In the genomic region with DNA sequence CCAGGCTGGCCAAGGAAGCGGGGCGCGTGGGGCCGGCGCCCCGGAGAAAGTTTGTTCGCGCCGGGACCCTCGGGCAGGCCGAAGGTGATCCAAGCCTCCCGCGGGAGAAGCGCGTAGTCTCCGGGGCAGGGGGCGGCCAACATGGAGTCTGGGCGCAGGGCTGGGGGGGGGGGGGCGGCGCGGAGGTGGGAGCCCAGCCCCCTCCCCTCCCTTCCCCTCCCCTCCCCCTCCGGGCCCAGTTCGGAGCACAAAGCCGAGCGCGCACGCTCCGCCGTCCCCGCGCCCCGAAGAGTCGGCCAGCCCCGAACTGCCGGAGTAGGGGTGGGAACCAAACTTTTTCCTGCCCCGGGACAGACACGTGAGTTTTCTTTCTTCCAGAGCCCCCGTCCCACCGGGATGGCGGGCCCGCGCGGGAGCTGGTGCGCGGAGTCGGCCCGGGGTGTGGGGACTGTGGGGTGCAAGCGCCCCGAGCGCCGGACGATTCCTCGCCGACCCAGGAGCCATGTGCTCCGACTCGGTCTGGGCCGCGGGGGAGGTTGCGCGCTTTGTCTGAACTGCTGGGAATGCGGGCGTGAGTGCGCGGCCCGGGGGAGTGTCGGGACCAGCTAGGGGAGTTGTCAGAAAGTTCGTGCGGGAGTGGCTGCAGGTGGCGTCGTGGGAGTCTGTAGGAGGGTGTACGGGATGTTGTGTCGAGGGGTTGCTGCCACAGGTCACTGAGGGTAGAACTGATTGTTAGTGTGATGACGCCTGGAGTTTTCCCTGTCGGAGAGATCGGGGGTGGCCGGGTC, we compare ENCODE assay signal across 1 cellular context.
A peak's percentile ranks its signal among the peaks of the same experiment; 100 is the strongest.
TF ChIP-seq lines count a peak whose summit lies in the region.

No MANE protein-coding gene starts in this region.

TF ChIP-seq in K562, 482 proteins besides CTCF, POLR2A, EP300 and RAD21 (continued from another document and continues in another):
- 0 out of 2 replicates have a peak, but pooled peaks have one; percentile 41 for TF ChIP-seq ZBTB1 (CRISPR knock-in tag; IDR thresholded peaks at IDR 0.05; ENCODE audit: borderline replicate concordance, low read depth)
- TF ChIP-seq, protein P1, sequence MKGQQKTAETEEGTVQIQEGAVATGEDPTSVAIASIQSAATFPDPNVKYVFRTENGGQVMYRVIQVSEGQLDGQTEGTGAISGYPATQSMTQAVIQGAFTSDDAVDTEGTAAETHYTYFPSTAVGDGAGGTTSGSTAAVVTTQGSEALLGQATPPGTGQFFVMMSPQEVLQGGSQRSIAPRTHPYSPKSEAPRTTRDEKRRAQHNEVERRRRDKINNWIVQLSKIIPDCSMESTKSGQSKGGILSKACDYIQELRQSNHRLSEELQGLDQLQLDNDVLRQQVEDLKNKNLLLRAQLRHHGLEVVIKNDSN (CRISPR knock-in tag; IDR thresholded peaks at IDR 0.05): peak; percentile 39; the same call in 1 of the 2 replicates
- TF ChIP-seq FOXK2 (conservative IDR thresholded peaks at IDR 0.05 in 1 of 2, IDR thresholded peaks at IDR 0.05 in 1 of 2; ENCODE audit: low read depth in 2 of 2): 0 out of 4 replicates have a peak, but pooled peaks of 1 of the 2 experiments have one; percentile 35
- TF ChIP-seq SUPT5H (IDR thresholded peaks at IDR 0.05): peak; percentile 70
- TF ChIP-seq, protein P2, sequence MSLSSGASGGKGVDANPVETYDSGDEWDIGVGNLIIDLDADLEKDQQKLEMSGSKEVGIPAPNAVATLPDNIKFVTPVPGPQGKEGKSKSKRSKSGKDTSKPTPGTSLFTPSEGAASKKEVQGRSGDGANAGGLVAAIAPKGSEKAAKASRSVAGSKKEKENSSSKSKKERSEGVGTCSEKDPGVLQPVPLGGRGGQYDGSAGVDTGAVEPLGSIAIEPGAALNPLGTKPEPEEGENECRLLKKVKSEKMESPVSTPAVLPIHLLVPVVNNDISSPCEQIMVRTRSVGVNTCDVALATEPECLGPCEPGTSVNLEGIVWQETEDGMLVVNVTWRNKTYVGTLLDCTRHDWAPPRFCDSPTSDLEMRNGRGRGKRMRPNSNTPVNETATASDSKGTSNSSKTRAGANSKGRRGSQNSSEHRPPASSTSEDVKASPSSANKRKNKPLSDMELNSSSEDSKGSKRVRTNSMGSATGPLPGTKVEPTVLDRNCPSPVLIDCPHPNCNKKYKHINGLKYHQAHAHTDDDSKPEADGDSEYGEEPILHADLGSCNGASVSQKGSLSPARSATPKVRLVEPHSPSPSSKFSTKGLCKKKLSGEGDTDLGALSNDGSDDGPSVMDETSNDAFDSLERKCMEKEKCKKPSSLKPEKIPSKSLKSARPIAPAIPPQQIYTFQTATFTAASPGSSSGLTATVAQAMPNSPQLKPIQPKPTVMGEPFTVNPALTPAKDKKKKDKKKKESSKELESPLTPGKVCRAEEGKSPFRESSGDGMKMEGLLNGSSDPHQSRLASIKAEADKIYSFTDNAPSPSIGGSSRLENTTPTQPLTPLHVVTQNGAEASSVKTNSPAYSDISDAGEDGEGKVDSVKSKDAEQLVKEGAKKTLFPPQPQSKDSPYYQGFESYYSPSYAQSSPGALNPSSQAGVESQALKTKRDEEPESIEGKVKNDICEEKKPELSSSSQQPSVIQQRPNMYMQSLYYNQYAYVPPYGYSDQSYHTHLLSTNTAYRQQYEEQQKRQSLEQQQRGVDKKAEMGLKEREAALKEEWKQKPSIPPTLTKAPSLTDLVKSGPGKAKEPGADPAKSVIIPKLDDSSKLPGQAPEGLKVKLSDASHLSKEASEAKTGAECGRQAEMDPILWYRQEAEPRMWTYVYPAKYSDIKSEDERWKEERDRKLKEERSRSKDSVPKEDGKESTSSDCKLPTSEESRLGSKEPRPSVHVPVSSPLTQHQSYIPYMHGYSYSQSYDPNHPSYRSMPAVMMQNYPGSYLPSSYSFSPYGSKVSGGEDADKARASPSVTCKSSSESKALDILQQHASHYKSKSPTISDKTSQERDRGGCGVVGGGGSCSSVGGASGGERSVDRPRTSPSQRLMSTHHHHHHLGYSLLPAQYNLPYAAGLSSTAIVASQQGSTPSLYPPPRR (CRISPR knock-in tag; IDR thresholded peaks at IDR 0.05; ENCODE audit: borderline replicate concordance): 0 out of 2 replicates have a peak, but pooled peaks have one; percentile 39
- no peak; the same call in 1 of the 2 replicates for TF ChIP-seq SP1 (CRISPR knock-in tag; IDR thresholded peaks at IDR 0.05)
- TF ChIP-seq, protein P3, sequence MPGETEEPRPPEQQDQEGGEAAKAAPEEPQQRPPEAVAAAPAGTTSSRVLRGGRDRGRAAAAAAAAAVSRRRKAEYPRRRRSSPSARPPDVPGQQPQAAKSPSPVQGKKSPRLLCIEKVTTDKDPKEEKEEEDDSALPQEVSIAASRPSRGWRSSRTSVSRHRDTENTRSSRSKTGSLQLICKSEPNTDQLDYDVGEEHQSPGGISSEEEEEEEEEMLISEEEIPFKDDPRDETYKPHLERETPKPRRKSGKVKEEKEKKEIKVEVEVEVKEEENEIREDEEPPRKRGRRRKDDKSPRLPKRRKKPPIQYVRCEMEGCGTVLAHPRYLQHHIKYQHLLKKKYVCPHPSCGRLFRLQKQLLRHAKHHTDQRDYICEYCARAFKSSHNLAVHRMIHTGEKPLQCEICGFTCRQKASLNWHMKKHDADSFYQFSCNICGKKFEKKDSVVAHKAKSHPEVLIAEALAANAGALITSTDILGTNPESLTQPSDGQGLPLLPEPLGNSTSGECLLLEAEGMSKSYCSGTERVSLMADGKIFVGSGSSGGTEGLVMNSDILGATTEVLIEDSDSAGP (CRISPR knock-in tag; IDR thresholded peaks at IDR 0.05): 0 out of 2 replicates have a peak, but pooled peaks have one; percentile 38
- TF ChIP-seq ZNF124 (CRISPR knock-in tag; IDR thresholded peaks at IDR 0.05): 0 out of 2 replicates have a peak, but pooled peaks have one; percentile 22
- TF ChIP-seq, protein P4, sequence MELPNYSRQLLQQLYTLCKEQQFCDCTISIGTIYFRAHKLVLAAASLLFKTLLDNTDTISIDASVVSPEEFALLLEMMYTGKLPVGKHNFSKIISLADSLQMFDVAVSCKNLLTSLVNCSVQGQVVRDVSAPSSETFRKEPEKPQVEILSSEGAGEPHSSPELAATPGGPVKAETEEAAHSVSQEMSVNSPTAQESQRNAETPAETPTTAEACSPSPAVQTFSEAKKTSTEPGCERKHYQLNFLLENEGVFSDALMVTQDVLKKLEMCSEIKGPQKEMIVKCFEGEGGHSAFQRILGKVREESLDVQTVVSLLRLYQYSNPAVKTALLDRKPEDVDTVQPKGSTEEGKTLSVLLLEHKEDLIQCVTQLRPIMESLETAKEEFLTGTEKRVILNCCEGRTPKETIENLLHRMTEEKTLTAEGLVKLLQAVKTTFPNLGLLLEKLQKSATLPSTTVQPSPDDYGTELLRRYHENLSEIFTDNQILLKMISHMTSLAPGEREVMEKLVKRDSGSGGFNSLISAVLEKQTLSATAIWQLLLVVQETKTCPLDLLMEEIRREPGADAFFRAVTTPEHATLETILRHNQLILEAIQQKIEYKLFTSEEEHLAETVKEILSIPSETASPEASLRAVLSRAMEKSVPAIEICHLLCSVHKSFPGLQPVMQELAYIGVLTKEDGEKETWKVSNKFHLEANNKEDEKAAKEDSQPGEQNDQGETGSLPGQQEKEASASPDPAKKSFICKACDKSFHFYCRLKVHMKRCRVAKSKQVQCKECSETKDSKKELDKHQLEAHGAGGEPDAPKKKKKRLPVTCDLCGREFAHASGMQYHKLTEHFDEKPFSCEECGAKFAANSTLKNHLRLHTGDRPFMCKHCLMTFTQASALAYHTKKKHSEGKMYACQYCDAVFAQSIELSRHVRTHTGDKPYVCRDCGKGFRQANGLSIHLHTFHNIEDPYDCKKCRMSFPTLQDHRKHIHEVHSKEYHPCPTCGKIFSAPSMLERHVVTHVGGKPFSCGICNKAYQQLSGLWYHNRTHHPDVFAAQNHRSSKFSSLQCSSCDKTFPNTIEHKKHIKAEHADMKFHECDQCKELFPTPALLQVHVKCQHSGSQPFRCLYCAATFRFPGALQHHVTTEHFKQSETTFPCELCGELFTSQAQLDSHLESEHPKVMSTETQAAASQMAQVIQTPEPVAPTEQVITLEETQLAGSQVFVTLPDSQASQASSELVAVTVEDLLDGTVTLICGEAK (IDR thresholded peaks at IDR 0.05): peak; percentile 40; the same call in 1 of the 2 replicates
- TF ChIP-seq, protein P4 (CRISPR knock-in tag; IDR thresholded peaks at IDR 0.05): no peak
- peak; percentile 65 for TF ChIP-seq RB1 (IDR thresholded peaks at IDR 0.05; ENCODE audit: low read depth)
- TF ChIP-seq, protein P5, sequence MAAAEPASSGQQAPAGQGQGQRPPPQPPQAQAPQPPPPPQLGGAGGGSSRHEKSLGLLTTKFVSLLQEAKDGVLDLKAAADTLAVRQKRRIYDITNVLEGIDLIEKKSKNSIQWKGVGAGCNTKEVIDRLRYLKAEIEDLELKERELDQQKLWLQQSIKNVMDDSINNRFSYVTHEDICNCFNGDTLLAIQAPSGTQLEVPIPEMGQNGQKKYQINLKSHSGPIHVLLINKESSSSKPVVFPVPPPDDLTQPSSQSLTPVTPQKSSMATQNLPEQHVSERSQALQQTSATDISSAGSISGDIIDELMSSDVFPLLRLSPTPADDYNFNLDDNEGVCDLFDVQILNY (CRISPR knock-in tag; IDR thresholded peaks at IDR 0.05): 0 out of 2 replicates have a peak, but pooled peaks have one; percentile 47
- no peak for TF ChIP-seq ZNF551 (CRISPR knock-in tag; IDR thresholded peaks at IDR 0.05)
- TF ChIP-seq MTA2 (IDR thresholded peaks at IDR 0.05; ENCODE audit: low read depth): 0 out of 2 replicates have a peak, but pooled peaks have one; percentile 20
- TF ChIP-seq ERF (CRISPR knock-in tag; IDR thresholded peaks at IDR 0.05): no peak
- TF ChIP-seq EGR1 (conservative IDR thresholded peaks at IDR 0.05): peak; percentile 91
- TF ChIP-seq NR2C2 (CRISPR knock-in tag; IDR thresholded peaks at IDR 0.05): no peak
- 0 out of 2 replicates have a peak, but pooled peaks have one; percentile 13 for TF ChIP-seq NR2C2 (tag; IDR thresholded peaks at IDR 0.05)
- peak; percentile 67 for TF ChIP-seq GATAD2A (IDR thresholded peaks at IDR 0.05)
- 0 out of 2 replicates have a peak, but pooled peaks have one; percentile 47 for TF ChIP-seq RBM14 (IDR thresholded peaks at IDR 0.05; ENCODE audit: borderline replicate concordance, insufficient read depth, low read depth, low read length)
- TF ChIP-seq, protein P6, sequence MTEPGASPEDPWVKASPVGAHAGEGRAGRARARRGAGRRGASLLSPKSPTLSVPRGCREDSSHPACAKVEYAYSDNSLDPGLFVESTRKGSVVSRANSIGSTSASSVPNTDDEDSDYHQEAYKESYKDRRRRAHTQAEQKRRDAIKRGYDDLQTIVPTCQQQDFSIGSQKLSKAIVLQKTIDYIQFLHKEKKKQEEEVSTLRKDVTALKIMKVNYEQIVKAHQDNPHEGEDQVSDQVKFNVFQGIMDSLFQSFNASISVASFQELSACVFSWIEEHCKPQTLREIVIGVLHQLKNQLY (CRISPR knock-in tag; conservative IDR thresholded peaks at IDR 0.05): no peak
- peak; percentile 64 for TF ChIP-seq PCBP1 (IDR thresholded peaks at IDR 0.05; ENCODE audit: low read depth, low read length, poor library complexity, severe bottlenecking)
- TF ChIP-seq SREBF2 (CRISPR knock-in tag; IDR thresholded peaks at IDR 0.05): no peak
- TF ChIP-seq, protein P7, sequence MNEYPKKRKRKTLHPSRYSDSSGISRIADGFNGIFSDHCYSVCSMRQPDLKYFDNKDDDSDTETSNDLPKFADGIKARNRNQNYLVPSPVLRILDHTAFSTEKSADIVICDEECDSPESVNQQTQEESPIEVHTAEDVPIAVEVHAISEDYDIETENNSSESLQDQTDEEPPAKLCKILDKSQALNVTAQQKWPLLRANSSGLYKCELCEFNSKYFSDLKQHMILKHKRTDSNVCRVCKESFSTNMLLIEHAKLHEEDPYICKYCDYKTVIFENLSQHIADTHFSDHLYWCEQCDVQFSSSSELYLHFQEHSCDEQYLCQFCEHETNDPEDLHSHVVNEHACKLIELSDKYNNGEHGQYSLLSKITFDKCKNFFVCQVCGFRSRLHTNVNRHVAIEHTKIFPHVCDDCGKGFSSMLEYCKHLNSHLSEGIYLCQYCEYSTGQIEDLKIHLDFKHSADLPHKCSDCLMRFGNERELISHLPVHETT (CRISPR knock-in tag; conservative IDR thresholded peaks at IDR 0.05 in 1 of 2, IDR thresholded peaks at IDR 0.05 in 1 of 2): no peak
- TF ChIP-seq, protein P8, sequence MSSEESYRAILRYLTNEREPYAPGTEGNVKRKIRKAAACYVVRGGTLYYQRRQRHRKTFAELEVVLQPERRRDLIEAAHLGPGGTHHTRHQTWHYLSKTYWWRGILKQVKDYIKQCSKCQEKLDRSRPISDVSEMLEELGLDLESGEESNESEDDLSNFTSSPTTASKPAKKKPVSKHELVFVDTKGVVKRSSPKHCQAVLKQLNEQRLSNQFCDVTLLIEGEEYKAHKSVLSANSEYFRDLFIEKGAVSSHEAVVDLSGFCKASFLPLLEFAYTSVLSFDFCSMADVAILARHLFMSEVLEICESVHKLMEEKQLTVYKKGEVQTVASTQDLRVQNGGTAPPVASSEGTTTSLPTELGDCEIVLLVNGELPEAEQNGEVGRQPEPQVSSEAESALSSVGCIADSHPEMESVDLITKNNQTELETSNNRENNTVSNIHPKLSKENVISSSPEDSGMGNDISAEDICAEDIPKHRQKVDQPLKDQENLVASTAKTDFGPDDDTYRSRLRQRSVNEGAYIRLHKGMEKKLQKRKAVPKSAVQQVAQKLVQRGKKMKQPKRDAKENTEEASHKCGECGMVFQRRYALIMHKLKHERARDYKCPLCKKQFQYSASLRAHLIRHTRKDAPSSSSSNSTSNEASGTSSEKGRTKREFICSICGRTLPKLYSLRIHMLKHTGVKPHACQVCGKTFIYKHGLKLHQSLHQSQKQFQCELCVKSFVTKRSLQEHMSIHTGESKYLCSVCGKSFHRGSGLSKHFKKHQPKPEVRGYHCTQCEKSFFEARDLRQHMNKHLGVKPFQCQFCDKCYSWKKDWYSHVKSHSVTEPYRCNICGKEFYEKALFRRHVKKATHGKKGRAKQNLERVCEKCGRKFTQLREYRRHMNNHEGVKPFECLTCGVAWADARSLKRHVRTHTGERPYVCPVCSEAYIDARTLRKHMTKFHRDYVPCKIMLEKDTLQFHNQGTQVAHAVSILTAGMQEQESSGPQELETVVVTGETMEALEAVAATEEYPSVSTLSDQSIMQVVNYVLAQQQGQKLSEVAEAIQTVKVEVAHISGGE (CRISPR knock-in tag; IDR thresholded peaks at IDR 0.05): peak in 1 of 3 experiments; percentile 8; a peak in 1 of 6 replicates
- TF ChIP-seq FOXJ3 (CRISPR knock-in tag; IDR thresholded peaks at IDR 0.05): no peak
